In genomic region chr4:140150886-140151699, GRCh38 we compare ENCODE assay signal across 8 cellular contexts. TPM values are rescaled to one million over a fixed set of nuclear protein-coding genes. Genes with fewer than 3 reads are reported as not detected.
DNase-seq lines count a peak whose midpoint lies in the region; ATAC-seq and TF ChIP-seq lines count a peak whose summit lies in the region.

No MANE protein-coding gene starts in this region.

- H3K4me3 ChIP-seq in ACC112 (ENCODE audit: low read depth, low read length) (peak overlapping the region; percentile 95), astrocyte of the cerebellum (ENCODE audit: low read depth, low read length) (peak overlapping the region; percentile 83), trophoblast cell (ENCODE audit: low read depth, low read length) (peak overlapping the region; percentile 79), vagina (peak overlapping the region; percentile 72 to 73)

- H3K9me3 ChIP-seq in trophoblast cell (ENCODE audit: insufficient read depth, low read depth, low read length): no peaks in the 10 kb centered on the region
- no peaks in the 10 kb centered on the region for H3K9me3 ChIP-seq in vagina

- H3K9ac ChIP-seq in trophoblast cell (ENCODE audit: low read length): peak overlapping the region; percentile 91

- H3K18ac ChIP-seq in trophoblast cell (ENCODE audit: low read length): peak overlapping the region; percentile 98

- peak overlapping the region; percentile 99 for H3K4ac ChIP-seq in trophoblast cell (ENCODE audit: low read depth, low read length)

- H2BK12ac ChIP-seq in trophoblast cell (ENCODE audit: low read length): peak overlapping the region; percentile 52

- H2AK5ac ChIP-seq in trophoblast cell (ENCODE audit: low read length): peak overlapping the region; percentile 86

- no peak overlapping the region for H3K23ac ChIP-seq in trophoblast cell (ENCODE audit: low read length)

- H3K27ac ChIP-seq in ACC112 (ENCODE audit: low read depth, low read length) (peak overlapping the region; percentile 69), trophoblast cell (ENCODE audit: low read depth, low read length) (peak overlapping the region; percentile 100), vagina (peak overlapping the region; percentile 94)

- peak overlapping the region; percentile 99 for H2BK5ac ChIP-seq in trophoblast cell (ENCODE audit: low read depth, low read length, poor library complexity)

- H3K4me1 ChIP-seq in ACC112 (ENCODE audit: control insufficient read depth, insufficient read depth, low read length, unreplicated experiment) (no peaks in the 10 kb centered on the region), trophoblast cell (ENCODE audit: control insufficient read depth in 1 of 2, insufficient read depth in 2 of 2, low read length in 2 of 2) (no peaks in the 10 kb centered on the region), vagina (peaks cover 15% of the 10 kb centered on the region)

- intact Hi-C loops in left ventricle myocardium superior (cut with micrococcal nuclease): loop anchor here (2.0 kb wide), 1 partner anchor 50 kb away; no protein-coding TSS in a partner anchor
- intact Hi-C loops in vagina (cut with DNase I): loop anchor here (5.0 to 10.0 kb wide), 2 partner anchors 106 to 414 kb away; no protein-coding TSS in a partner anchor

- peak; percentile 1 for ATAC-seq in GM19463 (IDR thresholded peaks at IDR 0.05; ENCODE audit: unreplicated experiment)
- peak; percentile 81 for ATAC-seq in left ventricle myocardium superior

- H3K36me3 ChIP-seq in ACC112 (ENCODE audit: insufficient read depth, low read length) (no peaks in the 10 kb centered on the region), trophoblast cell (ENCODE audit: control insufficient read depth in 1 of 2, insufficient read depth in 2 of 2, low read length in 2 of 2) (no peaks in the 10 kb centered on the region), vagina (no peaks in the 10 kb centered on the region)

- peak overlapping the region; percentile 99 for H2BK120ac ChIP-seq in trophoblast cell (ENCODE audit: insufficient read depth, low read length, poor library complexity)

- H3K27me3 ChIP-seq in ACC112 (ENCODE audit: insufficient read depth, low read length) (no peaks in the 10 kb centered on the region), trophoblast cell (ENCODE audit: insufficient read depth, low read length) (no peaks in the 10 kb centered on the region), vagina (no peaks in the 10 kb centered on the region)

- H4K91ac ChIP-seq in trophoblast cell (ENCODE audit: low read depth, low read length): peak overlapping the region; percentile 91

- no peak for TF ChIP-seq CTCF in astrocyte of the cerebellum (IDR thresholded peaks at IDR 0.05; ENCODE audit: low read depth, low read length, missing control alignments)
- TF ChIP-seq CTCF in vagina (IDR thresholded peaks at IDR 0.05): peak in 1 of 3 experiments; percentile 25

- peak overlapping the region; percentile 87 for H3K4me2 ChIP-seq in trophoblast cell (ENCODE audit: low read length)

- peaks cover 39% of the 10 kb centered on the region for H3K79me1 ChIP-seq in trophoblast cell (ENCODE audit: low read length)

- H4K8ac ChIP-seq in trophoblast cell (ENCODE audit: low read depth, low read length): peak overlapping the region; percentile 99

- peak in 1 of 2 donors; percentile 44 for TF ChIP-seq POLR2A in vagina (IDR thresholded peaks at IDR 0.05)

- H3K79me2 ChIP-seq in ACC112 (ENCODE audit: control insufficient read depth, insufficient read depth, low read length, unreplicated experiment): no peaks in the 10 kb centered on the region
- H3K79me2 ChIP-seq in trophoblast cell (ENCODE audit: control insufficient read depth, insufficient read depth, low read length, poor library complexity): peaks cover 30% of the 10 kb centered on the region

- in situ Hi-C loops in astrocyte of the cerebellum (cut with HindIII; ENCODE audit: low sequenced_read_pairs): loop anchor here (5.0 kb wide), 2 partner anchors 39 to 86 kb away; no protein-coding TSS in a partner anchor

- DNase-seq in NCI-H1930 (lab: John Stamatoyannopoulos, UW): peak; percentile 72 to 78
- peak; percentile 62 for DNase-seq in T-helper 22 cell (ENCODE audit: low read depth)
- DNase-seq in astrocyte of the cerebellum (ENCODE audit: low read depth): peak; percentile 90
- peak; percentile 92 for DNase-seq in left ventricle myocardium superior
- DNase-seq in trophoblast cell: peak; percentile 83 to 92
- peak in 1 of 2 donors; percentile 95 for DNase-seq in vagina (ENCODE audit: extremely low spot score in 2 of 2)

- peak overlapping the region; percentile 99 for H4K12ac ChIP-seq in trophoblast cell (ENCODE audit: low read depth, low read length)

- H2AFZ ChIP-seq in ACC112 (ENCODE audit: low read length, unreplicated experiment) (peak overlapping the region; percentile 40), trophoblast cell (ENCODE audit: insufficient read depth, low read length, poor library complexity) (peak overlapping the region; percentile 61)

- H3K14ac ChIP-seq in trophoblast cell (ENCODE audit: low read length): peak overlapping the region; percentile 97

- WGBS in trophoblast cell (ENCODE audit: extremely low coverage, insufficient coverage, insufficient read length): no CpG with 5 or more reads among the region's 84 CpGs

RNA-seq across cellular contexts. Expression of gene MAML3, which starts 2.9 kb away (rescaled TPM):
- 2.1 TPM for total RNA-seq in left ventricle myocardium superior
- 31.7 and 32.4 TPM in 2 replicates for polyA plus RNA-seq in trophoblast cell (2013)
- total RNA-seq in vagina: 16.2 TPM
